Comparison of ENCODE assay signal across 19 cellular contexts in genomic region chr16:23840310-23840709, GRCh38. TPM values are rescaled to one million over a fixed set of nuclear protein-coding genes. Genes with fewer than 3 reads are reported as not detected.
DNase-seq lines count a peak whose midpoint lies in the region; ATAC-seq and TF ChIP-seq lines count a peak whose summit lies in the region.
"Had no signal": no experiment of that assay in that cellular context is flagged by ENCODE, and none has a peak within 500 bp of the region (broad histone marks: within the 10 kb centered on the region; RNA-seq: fewer than 3 reads in every experiment).

No MANE protein-coding gene starts in this region.

- peak overlapping the region; percentile 85 for H3K27ac Mint-ChIP-seq in activated naive CD4-positive, alpha-beta T cell treated with anti-CD3 and anti-CD28 coated beads, Interleukin-2, amount 50 U/mL, for 24 hours
- peak overlapping the region; percentile 4 for H3K27ac Mint-ChIP-seq in central memory CD8-positive, alpha-beta T cell (ENCODE audit: low read depth)

- H3K4me3 Mint-ChIP-seq in activated naive CD4-positive, alpha-beta T cell treated with anti-CD3 and anti-CD28 coated beads, Interleukin-2, amount 50 U/mL, for 24 hours, result peak overlapping the region; percentile 33
- peak overlapping the region; percentile 66 for H3K4me3 Mint-ChIP-seq in central memory CD8-positive, alpha-beta T cell
- H3K4me3 Mint-ChIP-seq: activated naive CD4-positive, alpha-beta T cell treated with anti-CD3 and anti-CD28 coated beads, Interleukin-2, amount 10 ng/mL, durations not matched to agents 7 days and 5 days had no signal

- no peak for DNase-seq in activated naive CD4-positive, alpha-beta T cell treated with anti-CD3 and anti-CD28 coated beads, Interleukin-2, amount 50 U/mL, for 16 hours
- DNase-seq in SK-N-MC (ENCODE audit: low read depth, low spot score) (no peak), T-helper 9 cell (no peak), dorsolateral prefrontal cortex (no peak), AG08395 (ENCODE audit: low spot score) (no peak)
- no peak for DNase-seq in central memory CD8-positive, alpha-beta T cell (ENCODE audit: low spot score in 2 of 2)
- DNase-seq in stimulated activated CD4-positive, alpha-beta T cell treated with anti-CD3 and anti-CD28 coated beads, Interleukin-1b, Interleukin-23, amount 100 ng/mL, for 48 hours, result no peak
- DNase-seq: activated CD8-positive, alpha-beta memory T cell treated with anti-CD3 and anti-CD28 coated beads for 24 hours; activated naive CD4-positive, alpha-beta T cell treated with anti-CD3 and anti-CD28 coated beads, Interleukin-2, amount 10 ng/mL, durations not matched to agents 7 days and 5 days; brain microvascular endothelial cell; Karpas-422; midbrain; NCI-H2171; NCI-H774; nucleus accumbens; uterus had no signal

- no peaks in the 10 kb centered on the region for H3K27me3 Mint-ChIP-seq in activated naive CD4-positive, alpha-beta T cell treated with anti-CD3 and anti-CD28 coated beads, Interleukin-2, amount 50 U/mL, for 24 hours
- no peaks in the 10 kb centered on the region for H3K27me3 Mint-ChIP-seq in central memory CD8-positive, alpha-beta T cell
- H3K27me3 Mint-ChIP-seq: activated naive CD4-positive, alpha-beta T cell treated with anti-CD3 and anti-CD28 coated beads, Interleukin-2, amount 10 ng/mL, durations not matched to agents 7 days and 5 days had no signal

- intact Hi-C loops in dorsolateral prefrontal cortex (cut with DNase I), result no loop called here

- peaks cover 72% of the 10 kb centered on the region for H3K4me1 Mint-ChIP-seq in activated naive CD4-positive, alpha-beta T cell treated with anti-CD3 and anti-CD28 coated beads, Interleukin-2, amount 50 U/mL, for 24 hours
- H3K4me1 Mint-ChIP-seq in central memory CD8-positive, alpha-beta T cell, result peaks cover 75% of the 10 kb centered on the region

- TF ChIP-seq CTCF in dorsolateral prefrontal cortex (IDR thresholded peaks at IDR 0.05 in 54 of 56, conservative IDR thresholded peaks at IDR 0.05 in 2 of 56; ENCODE audit: low read depth in 1 of 56, partially characterized antibody in 56 of 56), result no peak

- ATAC-seq in central memory CD8-positive, alpha-beta T cell (replicated peaks; ENCODE audit: extremely low read depth, poor library complexity, severe bottlenecking), result no peak

- H3K27me3 ChIP-seq in dorsolateral prefrontal cortex, result peaks cover 0 to 4% (median 0%) of the 10 kb centered on the region in 45 donors
- H3K27me3 ChIP-seq: uterus had no signal

- peaks cover 14% of the 10 kb centered on the region for H3K36me3 Mint-ChIP-seq in activated naive CD4-positive, alpha-beta T cell treated with anti-CD3 and anti-CD28 coated beads, Interleukin-2, amount 50 U/mL, for 24 hours
- H3K36me3 Mint-ChIP-seq in central memory CD8-positive, alpha-beta T cell (ENCODE audit: insufficient read depth), result peaks cover 16% of the 10 kb centered on the region

- H3K9me3 ChIP-seq in SK-N-MC (ENCODE audit: low read depth, low read length), result no peaks in the 10 kb centered on the region
- H3K9me3 ChIP-seq: right atrium auricular region, uterus had no signal

- H3K9me3 Mint-ChIP-seq in activated naive CD4-positive, alpha-beta T cell treated with anti-CD3 and anti-CD28 coated beads, Interleukin-2, amount 50 U/mL, for 24 hours, result no peaks in the 10 kb centered on the region
- H3K9me3 Mint-ChIP-seq in central memory CD8-positive, alpha-beta T cell, result no peaks in the 10 kb centered on the region
- H3K9me3 Mint-ChIP-seq: activated naive CD4-positive, alpha-beta T cell treated with anti-CD3 and anti-CD28 coated beads, Interleukin-2, amount 10 ng/mL, durations not matched to agents 7 days and 5 days had no signal

- no peak overlapping the region for H3K4me3 ChIP-seq in SK-N-MC
- H3K4me3 ChIP-seq in dorsolateral prefrontal cortex, result peak overlapping the region in 20 of 59 donors; percentile 0 to 27 (median 12)
- H3K4me3 ChIP-seq: right atrium auricular region, uterus had no signal

- H3K9ac ChIP-seq in SK-N-MC (ENCODE audit: insufficient read length), result no peak overlapping the region

- 0 out of 2 replicates have a peak overlapping the region, but pooled peaks have one; percentile 31 for H3K27ac ChIP-seq in SK-N-MC
- peak overlapping the region in 6 of 59 donors; percentile 5 to 27 (median 17) for H3K27ac ChIP-seq in dorsolateral prefrontal cortex
- H3K27ac ChIP-seq: brain microvascular endothelial cell, right atrium auricular region, uterus had no signal

- H3K36me3 ChIP-seq in SK-N-MC (ENCODE audit: insufficient read depth, low read length), result peaks cover 39% of the 10 kb centered on the region
- H3K36me3 ChIP-seq: brain microvascular endothelial cell, right atrium auricular region, uterus had no signal

RNA-seq across cellular contexts. Expression of gene PRKCB, which starts 4.5 kb away (rescaled TPM):
- total RNA-seq in dorsolateral prefrontal cortex, result 100 to 1,000 TPM; 111 to 409 (median 291) TPM
- total RNA-seq: G401 had no signal
